In the genomic region with DNA sequence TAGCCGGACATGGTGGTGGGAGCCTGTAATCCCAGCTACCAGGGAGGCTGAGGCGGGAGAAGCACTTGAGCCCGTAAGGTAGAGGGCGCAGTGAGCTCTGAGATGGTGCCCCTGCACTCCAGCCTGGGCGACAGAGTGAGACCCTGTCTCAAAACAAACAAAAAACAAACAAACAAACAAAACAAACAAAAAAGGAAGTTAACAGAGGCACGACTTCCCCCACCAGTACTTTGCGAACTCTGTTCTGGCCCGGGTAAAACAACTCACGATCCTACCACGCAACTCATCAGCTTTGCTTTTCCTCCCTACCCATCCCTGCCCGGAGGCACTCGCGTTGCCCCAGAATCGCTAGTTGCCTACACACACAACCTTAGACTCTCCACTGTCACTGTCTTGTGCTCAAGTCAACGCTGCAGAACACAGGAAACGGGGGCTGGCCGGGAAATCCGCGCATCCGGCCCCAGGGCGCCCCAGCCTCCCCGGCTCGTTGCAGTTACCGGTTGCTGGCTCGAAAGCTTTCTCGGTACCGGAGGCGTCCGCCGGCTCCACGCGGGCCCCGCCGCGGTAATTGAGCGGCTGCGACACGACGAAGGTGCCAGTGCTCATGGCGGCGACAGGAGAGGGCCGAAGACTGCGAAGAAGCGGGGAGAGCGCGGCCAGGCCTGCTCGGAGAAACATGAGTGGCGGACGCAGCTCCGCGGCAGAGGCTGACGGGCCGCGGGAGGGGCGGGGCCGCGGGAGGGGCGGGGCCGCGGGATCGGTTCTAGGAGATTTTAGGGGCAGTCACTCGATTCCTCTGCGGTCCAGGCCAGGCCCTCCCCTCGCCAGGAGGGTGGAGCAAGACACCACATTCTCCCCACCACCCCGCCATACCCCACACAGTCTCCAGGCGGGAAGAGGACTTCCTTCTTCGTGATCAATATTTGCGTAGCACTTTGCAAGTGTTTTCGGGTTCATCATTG, we compare ENCODE assay signal across 1 cellular context.
TF ChIP-seq lines count a peak whose summit lies in the region.

Gene ALDH9A1, minus strand, starts transcription at position 682 of the 962 bp plus-strand sequence. Its CDS starts 4 bp downstream, at position 678.

TF ChIP-seq in GM12878, 131 proteins besides CTCF, POLR2A, EP300 and RAD21 (continued from another document and continues in another):
- TF ChIP-seq IRF4 (IDR thresholded peaks at IDR 0.05; ENCODE audit: low read depth, low read length) (no peak), WRNIP1 (IDR thresholded peaks at IDR 0.05; ENCODE audit: borderline replicate concordance, low read depth, low read length) (no peak), RB1 (IDR thresholded peaks at IDR 0.05; ENCODE audit: borderline replicate concordance) (0 out of 2 replicates have a peak, but pooled peaks have one; percentile 22), ATF7 (IDR thresholded peaks at IDR 0.05; ENCODE audit: low read depth) (peak; percentile 32; the same call in 1 of the 2 replicates), RCOR1 (conservative IDR thresholded peaks at IDR 0.05; ENCODE audit: low read depth, low read length) (0 out of 2 replicates have a peak, but pooled peaks have one; percentile 52), YBX1 (IDR thresholded peaks at IDR 0.05) (no peak), DPF2 (IDR thresholded peaks at IDR 0.05) (peak; percentile 64; the same call in 1 of the 2 replicates), FOS (IDR thresholded peaks at IDR 0.05; ENCODE audit: borderline replicate concordance, extremely low read depth, insufficient read length) (no peak), PKNOX1 (IDR thresholded peaks at IDR 0.05) (peak; percentile 87), ATF2 (IDR thresholded peaks at IDR 0.05; ENCODE audit: low read length) (no peak), HDAC2 (IDR thresholded peaks at IDR 0.05) (no peak), GATAD2B (conservative IDR thresholded peaks at IDR 0.05; ENCODE audit: low read depth) (peak; percentile 51), BHLHE40 (IDR thresholded peaks at IDR 0.05; ENCODE audit: borderline replicate concordance in 1 of 2, low read depth in 2 of 2, low read length in 1 of 2) (no peak), CBX5 (IDR thresholded peaks at IDR 0.05; ENCODE audit: low read depth) (no peak), POLR2AphosphoS5 (IDR thresholded peaks at IDR 0.05; ENCODE audit: low read length) (peak; percentile 86), BACH1 (IDR thresholded peaks at IDR 0.05; ENCODE audit: borderline replicate concordance) (0 out of 2 replicates have a peak, but pooled peaks have one; percentile 19), TCF7 (IDR thresholded peaks at IDR 0.05; ENCODE audit: borderline replicate concordance) (no peak), CBX3 (IDR thresholded peaks at IDR 0.05; ENCODE audit: borderline replicate concordance, low read depth) (no peak), TAF1 (IDR thresholded peaks at IDR 0.05; ENCODE audit: borderline replicate concordance, low read depth, low read length) (peak; percentile 63), SUZ12 (IDR thresholded peaks at IDR 0.05; ENCODE audit: unreplicated experiment) (no peak), EGR1 (IDR thresholded peaks at IDR 0.05; ENCODE audit: borderline replicate concordance in 1 of 2, low read depth in 2 of 2, low read length in 2 of 2) (peak in 1 of 2 experiments; percentile 38; a peak in 1 of 3 replicates), MXI1 (IDR thresholded peaks at IDR 0.05; ENCODE audit: low read depth, low read length) (peak; percentile 61), IKZF2 (IDR thresholded peaks at IDR 0.05) (peak in 1 of 2 experiments; percentile 28; a peak in 1 of 4 replicates), NR2C1 (IDR thresholded peaks at IDR 0.05) (no peak), TCF12 (IDR thresholded peaks at IDR 0.05; ENCODE audit: low read depth, low read length) (no peak), NFIC (IDR thresholded peaks at IDR 0.05; ENCODE audit: low read depth, low read length) (no peak), FOXM1 (IDR thresholded peaks at IDR 0.05; ENCODE audit: low read depth, low read length) (no peak), TCF3 (IDR thresholded peaks at IDR 0.05; ENCODE audit: borderline replicate concordance, insufficient read depth, low read depth, low read length) (0 out of 2 replicates have a peak, but pooled peaks have one; percentile 19), ZNF217 (IDR thresholded peaks at IDR 0.05) (0 out of 2 replicates have a peak, but pooled peaks have one; percentile 3), ZNF384 (IDR thresholded peaks at IDR 0.05; ENCODE audit: borderline replicate concordance, low read depth, low read length) (no peak), CEBPZ (IDR thresholded peaks at IDR 0.05; ENCODE audit: low read depth, low read length) (no peak)
- TF ChIP-seq, protein P1, sequence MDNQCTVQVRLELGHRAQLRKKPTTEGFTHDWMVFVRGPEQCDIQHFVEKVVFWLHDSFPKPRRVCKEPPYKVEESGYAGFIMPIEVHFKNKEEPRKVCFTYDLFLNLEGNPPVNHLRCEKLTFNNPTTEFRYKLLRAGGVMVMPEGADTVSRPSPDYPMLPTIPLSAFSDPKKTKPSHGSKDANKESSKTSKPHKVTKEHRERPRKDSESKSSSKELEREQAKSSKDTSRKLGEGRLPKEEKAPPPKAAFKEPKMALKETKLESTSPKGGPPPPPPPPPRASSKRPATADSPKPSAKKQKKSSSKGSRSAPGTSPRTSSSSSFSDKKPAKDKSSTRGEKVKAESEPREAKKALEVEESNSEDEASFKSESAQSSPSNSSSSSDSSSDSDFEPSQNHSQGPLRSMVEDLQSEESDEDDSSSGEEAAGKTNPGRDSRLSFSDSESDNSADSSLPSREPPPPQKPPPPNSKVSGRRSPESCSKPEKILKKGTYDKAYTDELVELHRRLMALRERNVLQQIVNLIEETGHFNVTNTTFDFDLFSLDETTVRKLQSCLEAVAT (IDR thresholded peaks at IDR 0.05) = peak; percentile 74
- TF ChIP-seq, protein P2, sequence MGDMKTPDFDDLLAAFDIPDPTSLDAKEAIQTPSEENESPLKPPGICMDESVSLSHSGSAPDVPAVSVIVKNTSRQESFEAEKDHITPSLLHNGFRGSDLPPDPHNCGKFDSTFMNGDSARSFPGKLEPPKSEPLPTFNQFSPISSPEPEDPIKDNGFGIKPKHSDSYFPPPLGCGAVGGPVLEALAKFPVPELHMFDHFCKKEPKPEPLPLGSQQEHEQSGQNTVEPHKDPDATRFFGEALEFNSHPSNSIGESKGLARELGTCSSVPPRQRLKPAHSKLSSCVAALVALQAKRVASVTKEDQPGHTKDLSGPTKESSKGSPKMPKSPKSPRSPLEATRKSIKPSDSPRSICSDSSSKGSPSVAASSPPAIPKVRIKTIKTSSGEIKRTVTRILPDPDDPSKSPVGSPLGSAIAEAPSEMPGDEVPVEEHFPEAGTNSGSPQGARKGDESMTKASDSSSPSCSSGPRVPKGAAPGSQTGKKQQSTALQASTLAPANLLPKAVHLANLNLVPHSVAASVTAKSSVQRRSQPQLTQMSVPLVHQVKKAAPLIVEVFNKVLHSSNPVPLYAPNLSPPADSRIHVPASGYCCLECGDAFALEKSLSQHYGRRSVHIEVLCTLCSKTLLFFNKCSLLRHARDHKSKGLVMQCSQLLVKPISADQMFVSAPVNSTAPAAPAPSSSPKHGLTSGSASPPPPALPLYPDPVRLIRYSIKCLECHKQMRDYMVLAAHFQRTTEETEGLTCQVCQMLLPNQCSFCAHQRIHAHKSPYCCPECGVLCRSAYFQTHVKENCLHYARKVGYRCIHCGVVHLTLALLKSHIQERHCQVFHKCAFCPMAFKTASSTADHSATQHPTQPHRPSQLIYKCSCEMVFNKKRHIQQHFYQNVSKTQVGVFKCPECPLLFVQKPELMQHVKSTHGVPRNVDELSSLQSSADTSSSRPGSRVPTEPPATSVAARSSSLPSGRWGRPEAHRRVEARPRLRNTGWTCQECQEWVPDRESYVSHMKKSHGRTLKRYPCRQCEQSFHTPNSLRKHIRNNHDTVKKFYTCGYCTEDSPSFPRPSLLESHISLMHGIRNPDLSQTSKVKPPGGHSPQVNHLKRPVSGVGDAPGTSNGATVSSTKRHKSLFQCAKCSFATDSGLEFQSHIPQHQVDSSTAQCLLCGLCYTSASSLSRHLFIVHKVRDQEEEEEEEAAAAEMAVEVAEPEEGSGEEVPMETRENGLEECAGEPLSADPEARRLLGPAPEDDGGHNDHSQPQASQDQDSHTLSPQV (IDR thresholded peaks at IDR 0.05) = no peak
- TF ChIP-seq, protein P3, sequence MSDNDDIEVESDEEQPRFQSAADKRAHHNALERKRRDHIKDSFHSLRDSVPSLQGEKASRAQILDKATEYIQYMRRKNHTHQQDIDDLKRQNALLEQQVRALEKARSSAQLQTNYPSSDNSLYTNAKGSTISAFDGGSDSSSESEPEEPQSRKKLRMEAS (IDR thresholded peaks at IDR 0.05; ENCODE audit: low read depth, low read length) = no peak
- TF ChIP-seq, protein P4, sequence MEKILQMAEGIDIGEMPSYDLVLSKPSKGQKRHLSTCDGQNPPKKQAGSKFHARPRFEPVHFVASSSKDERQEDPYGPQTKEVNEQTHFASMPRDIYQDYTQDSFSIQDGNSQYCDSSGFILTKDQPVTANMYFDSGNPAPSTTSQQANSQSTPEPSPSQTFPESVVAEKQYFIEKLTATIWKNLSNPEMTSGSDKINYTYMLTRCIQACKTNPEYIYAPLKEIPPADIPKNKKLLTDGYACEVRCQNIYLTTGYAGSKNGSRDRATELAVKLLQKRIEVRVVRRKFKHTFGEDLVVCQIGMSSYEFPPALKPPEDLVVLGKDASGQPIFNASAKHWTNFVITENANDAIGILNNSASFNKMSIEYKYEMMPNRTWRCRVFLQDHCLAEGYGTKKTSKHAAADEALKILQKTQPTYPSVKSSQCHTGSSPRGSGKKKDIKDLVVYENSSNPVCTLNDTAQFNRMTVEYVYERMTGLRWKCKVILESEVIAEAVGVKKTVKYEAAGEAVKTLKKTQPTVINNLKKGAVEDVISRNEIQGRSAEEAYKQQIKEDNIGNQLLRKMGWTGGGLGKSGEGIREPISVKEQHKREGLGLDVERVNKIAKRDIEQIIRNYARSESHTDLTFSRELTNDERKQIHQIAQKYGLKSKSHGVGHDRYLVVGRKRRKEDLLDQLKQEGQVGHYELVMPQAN (conservative IDR thresholded peaks at IDR 0.05) = peak; percentile 55; the same call in 1 of the 2 replicates
- TF ChIP-seq, protein P5, sequence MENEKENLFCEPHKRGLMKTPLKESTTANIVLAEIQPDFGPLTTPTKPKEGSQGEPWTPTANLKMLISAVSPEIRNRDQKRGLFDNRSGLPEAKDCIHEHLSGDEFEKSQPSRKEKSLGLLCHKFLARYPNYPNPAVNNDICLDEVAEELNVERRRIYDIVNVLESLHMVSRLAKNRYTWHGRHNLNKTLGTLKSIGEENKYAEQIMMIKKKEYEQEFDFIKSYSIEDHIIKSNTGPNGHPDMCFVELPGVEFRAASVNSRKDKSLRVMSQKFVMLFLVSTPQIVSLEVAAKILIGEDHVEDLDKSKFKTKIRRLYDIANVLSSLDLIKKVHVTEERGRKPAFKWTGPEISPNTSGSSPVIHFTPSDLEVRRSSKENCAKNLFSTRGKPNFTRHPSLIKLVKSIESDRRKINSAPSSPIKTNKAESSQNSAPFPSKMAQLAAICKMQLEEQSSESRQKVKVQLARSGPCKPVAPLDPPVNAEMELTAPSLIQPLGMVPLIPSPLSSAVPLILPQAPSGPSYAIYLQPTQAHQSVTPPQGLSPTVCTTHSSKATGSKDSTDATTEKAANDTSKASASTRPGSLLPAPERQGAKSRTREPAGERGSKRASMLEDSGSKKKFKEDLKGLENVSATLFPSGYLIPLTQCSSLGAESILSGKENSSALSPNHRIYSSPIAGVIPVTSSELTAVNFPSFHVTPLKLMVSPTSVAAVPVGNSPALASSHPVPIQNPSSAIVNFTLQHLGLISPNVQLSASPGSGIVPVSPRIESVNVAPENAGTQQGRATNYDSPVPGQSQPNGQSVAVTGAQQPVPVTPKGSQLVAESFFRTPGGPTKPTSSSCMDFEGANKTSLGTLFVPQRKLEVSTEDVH (IDR thresholded peaks at IDR 0.05; ENCODE audit: low read depth, partially characterized antibody) = no peak
